ENCODE assay signal across 1 cellular context in the genomic region with DNA sequence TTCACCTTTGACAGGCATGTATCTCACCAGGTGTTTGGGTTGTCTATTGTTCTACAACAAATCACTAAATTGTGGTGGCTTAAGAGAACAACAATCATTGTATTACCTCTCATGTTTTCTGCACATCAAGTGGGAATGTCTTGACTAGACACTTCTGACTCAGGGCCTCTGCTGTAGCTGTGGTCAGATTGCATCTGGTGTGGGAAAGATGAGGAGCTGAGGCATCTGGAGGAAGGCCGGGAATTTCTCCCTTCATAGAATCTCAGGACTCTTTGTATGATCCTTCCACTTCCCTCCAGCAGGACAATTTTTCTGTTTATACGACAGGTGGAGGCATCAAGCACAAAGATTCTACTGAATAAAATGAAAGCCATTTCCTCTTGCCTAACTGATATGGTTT.
TF ChIP-seq lines count a peak whose summit lies in the region.

No MANE protein-coding gene starts in this region.

TF ChIP-seq in HepG2, 621 proteins besides CTCF, POLR2A, EP300 and RAD21 (continued from another document):
- TF ChIP-seq, protein P1, sequence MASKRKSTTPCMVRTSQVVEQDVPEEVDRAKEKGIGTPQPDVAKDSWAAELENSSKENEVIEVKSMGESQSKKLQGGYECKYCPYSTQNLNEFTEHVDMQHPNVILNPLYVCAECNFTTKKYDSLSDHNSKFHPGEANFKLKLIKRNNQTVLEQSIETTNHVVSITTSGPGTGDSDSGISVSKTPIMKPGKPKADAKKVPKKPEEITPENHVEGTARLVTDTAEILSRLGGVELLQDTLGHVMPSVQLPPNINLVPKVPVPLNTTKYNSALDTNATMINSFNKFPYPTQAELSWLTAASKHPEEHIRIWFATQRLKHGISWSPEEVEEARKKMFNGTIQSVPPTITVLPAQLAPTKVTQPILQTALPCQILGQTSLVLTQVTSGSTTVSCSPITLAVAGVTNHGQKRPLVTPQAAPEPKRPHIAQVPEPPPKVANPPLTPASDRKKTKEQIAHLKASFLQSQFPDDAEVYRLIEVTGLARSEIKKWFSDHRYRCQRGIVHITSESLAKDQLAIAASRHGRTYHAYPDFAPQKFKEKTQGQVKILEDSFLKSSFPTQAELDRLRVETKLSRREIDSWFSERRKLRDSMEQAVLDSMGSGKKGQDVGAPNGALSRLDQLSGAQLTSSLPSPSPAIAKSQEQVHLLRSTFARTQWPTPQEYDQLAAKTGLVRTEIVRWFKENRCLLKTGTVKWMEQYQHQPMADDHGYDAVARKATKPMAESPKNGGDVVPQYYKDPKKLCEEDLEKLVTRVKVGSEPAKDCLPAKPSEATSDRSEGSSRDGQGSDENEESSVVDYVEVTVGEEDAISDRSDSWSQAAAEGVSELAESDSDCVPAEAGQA (IDR thresholded peaks at IDR 0.05; ENCODE audit: low read depth), result no peak
- TF ChIP-seq, protein P1 (CRISPR knock-in tag; IDR thresholded peaks at IDR 0.05; ENCODE audit: borderline replicate concordance), result no peak
TF ChIP-seq in HepG2: peak in this region for 0.
